Comparison of ENCODE assay signal across 1 cellular context in the genomic region with DNA sequence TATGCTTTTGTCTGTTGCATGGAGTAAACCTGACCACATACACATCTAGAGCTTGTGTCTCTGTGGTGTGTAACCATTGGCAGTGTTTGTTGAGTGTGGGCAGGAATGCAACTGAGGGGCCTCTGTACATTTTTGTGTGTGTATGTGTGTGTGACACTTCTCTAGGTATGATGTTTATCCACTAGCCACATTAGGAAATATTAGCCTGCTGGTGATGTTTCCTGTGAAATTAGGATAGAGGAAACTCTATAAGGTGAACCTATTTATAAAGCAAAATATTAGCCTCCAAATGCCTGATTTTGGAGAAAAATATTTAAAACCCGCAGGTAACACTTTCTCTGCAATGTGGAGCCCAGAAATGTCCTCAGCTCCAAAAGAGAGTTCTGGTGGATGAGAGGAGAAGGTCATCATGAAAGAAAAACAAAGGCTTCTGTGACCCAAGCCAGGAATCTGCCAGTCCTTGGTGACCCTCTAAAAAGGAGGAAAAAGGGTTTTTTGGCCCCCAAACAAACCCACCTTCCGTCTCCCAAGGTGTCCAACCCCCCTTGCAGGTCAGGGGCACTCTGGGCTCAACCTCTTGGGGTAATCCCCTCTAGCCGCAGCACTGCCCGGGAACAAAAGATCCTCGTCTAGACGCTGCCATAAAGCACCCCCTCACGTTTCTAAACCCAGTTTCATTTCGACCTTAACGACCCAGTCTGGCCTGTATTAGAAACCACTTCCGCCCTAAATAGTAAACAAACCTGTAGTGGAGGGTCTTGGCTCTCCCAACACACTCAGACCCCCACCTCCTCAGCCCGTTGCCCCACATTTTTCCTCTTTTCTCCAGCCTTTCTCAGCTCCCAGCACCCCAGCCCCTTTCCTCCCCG.
TF ChIP-seq lines count a peak whose summit lies in the region.

No MANE protein-coding gene starts in this region.

TF ChIP-seq in A549, 52 proteins besides CTCF, POLR2A, EP300 and RAD21:
- no peak for TF ChIP-seq GATA3 (IDR thresholded peaks at IDR 0.05; ENCODE audit: borderline replicate concordance)
- TF ChIP-seq ZFP36 (IDR thresholded peaks at IDR 0.05; ENCODE audit: borderline replicate concordance, partially characterized antibody): no peak
- TF ChIP-seq HDAC2 (IDR thresholded peaks at IDR 0.05): no peak
- no peak for TF ChIP-seq CBX2 (IDR thresholded peaks at IDR 0.05; ENCODE audit: borderline replicate concordance, low read depth)
- TF ChIP-seq RARB (CRISPR knock-in tag; IDR thresholded peaks at IDR 0.05): no peak
- TF ChIP-seq HOXB5 (CRISPR knock-in tag; IDR thresholded peaks at IDR 0.05): no peak
- TF ChIP-seq ZSCAN20 (CRISPR knock-in tag; IDR thresholded peaks at IDR 0.05): no peak
- TF ChIP-seq CHD4 (IDR thresholded peaks at IDR 0.05; ENCODE audit: borderline replicate concordance): no peak
- TF ChIP-seq SMC3 (IDR thresholded peaks at IDR 0.05): no peak
- TF ChIP-seq BCL3 (IDR thresholded peaks at IDR 0.05): no peak
- no peak for TF ChIP-seq NFE2L2 (conservative IDR thresholded peaks at IDR 0.05; ENCODE audit: low read length)
- TF ChIP-seq FOXS1 (CRISPR knock-in tag; IDR thresholded peaks at IDR 0.05): no peak
